Comparison of ENCODE assay signal across 11 cellular contexts in the genomic region with DNA sequence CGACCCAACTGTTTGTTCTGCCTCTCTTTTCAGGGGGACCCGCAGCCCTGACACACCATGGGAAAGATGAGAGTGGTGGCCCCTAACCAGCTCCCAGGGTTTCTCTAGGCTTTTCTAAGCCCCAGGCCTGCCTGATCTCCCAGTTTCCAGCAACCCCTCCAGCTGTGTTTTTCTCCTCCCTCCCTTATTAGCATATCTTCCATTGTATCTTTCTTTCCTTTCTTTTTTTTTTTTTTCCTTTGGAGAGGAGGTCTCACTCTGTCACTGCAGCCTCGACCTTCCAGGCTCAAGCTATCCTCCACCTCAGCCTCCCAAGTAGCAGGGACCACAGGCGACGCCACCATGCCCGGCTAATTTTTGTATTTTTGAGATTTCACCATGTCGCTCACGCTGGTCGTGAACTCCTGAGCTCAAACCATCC. TPM values are rescaled to one million over a fixed set of nuclear protein-coding genes. Genes with fewer than 3 reads are reported as not detected.
A peak's percentile ranks its signal among the peaks of the same experiment; 100 is the strongest.
DNase-seq lines count a peak whose midpoint lies in the region; ATAC-seq, FAIRE-seq and TF ChIP-seq lines count a peak whose summit lies in the region.
"Had no signal": no experiment of that assay in that cellular context is flagged by ENCODE, and none has a peak within 500 bp of the region (broad histone marks: within the 10 kb centered on the region; RNA-seq: fewer than 3 reads in every experiment).

No MANE protein-coding gene starts in this region.

- in situ Hi-C loops in GM23248 (cut with MboI) = no loop called here

- no peak for TF ChIP-seq CTCF in RWPE2 (IDR thresholded peaks at IDR 0.05; ENCODE audit: poor library complexity, severe bottlenecking)
- TF ChIP-seq CTCF in hepatocyte (IDR thresholded peaks at IDR 0.05; ENCODE audit: poor library complexity) = no peak

- H2AFZ ChIP-seq in GM23248 (0 out of 2 replicates have a peak overlapping the region, but pooled peaks have one; percentile 44), hepatocyte (no peak overlapping the region)

- H3K4me1 ChIP-seq in GM23248 (ENCODE audit: insufficient read depth) (peaks cover 51% of the 10 kb centered on the region), RWPE2 (ENCODE audit: insufficient read depth, poor library complexity, severe bottlenecking) (peaks cover 30% of the 10 kb centered on the region), hepatocyte (ENCODE audit: insufficient read depth) (peaks cover 58% of the 10 kb centered on the region), small intestine (ENCODE audit: control insufficient read depth in 2 of 2, insufficient read depth in 1 of 2, low read depth in 1 of 2, low read length in 1 of 2) (peaks cover 0 to 7% of the 10 kb centered on the region in 2 donors)
- H3K4me1 ChIP-seq in effector memory CD4-positive, alpha-beta T cell (ENCODE audit: control insufficient read depth, insufficient read depth, low read length, poor library complexity, severe bottlenecking) = peaks cover 44% of the 10 kb centered on the region

- H3K27ac ChIP-seq in GM23248 (no peak overlapping the region), RWPE2 (ENCODE audit: poor library complexity, severe bottlenecking) (peak overlapping the region; percentile 83), hepatocyte (peak overlapping the region; percentile 94), small intestine (ENCODE audit: low read depth in 1 of 2, low read length in 1 of 2) (peak overlapping the region; percentile 9 to 63)
- H3K27ac ChIP-seq in effector memory CD4-positive, alpha-beta T cell (ENCODE audit: insufficient read depth, low read length, poor library complexity, severe bottlenecking) = no peak overlapping the region

- FAIRE-seq in small intestine (lab: Jason Lieb, UNC) = no peak
- FAIRE-seq: G401.6 had no signal

- H3K9me3 ChIP-seq in GM23248 (ENCODE audit: low read depth) (no peaks in the 10 kb centered on the region), RWPE2 (ENCODE audit: severe bottlenecking) (no peaks in the 10 kb centered on the region), hepatocyte (ENCODE audit: low read depth) (no peaks in the 10 kb centered on the region), small intestine (ENCODE audit: control insufficient read depth, low read depth) (no peaks in the 10 kb centered on the region)
- H3K9me3 ChIP-seq in effector memory CD4-positive, alpha-beta T cell (ENCODE audit: control insufficient read depth, low read length) = no peaks in the 10 kb centered on the region

- 97 to 98% methylated on average over 9 of the region's 9 CpGs for WGBS in GM23248 (ENCODE audit: low coverage in 1 of 2, low lambda C conversion rate in 2 of 2, missing lambda C conversion rate in 2 of 2), 2 experiments
- WGBS in hepatocyte (ENCODE audit: low lambda C conversion rate, missing lambda C conversion rate) = 86% methylated on average over 9 of the region's 9 CpGs
- 85 to 91% (median 86%) methylated on average over 9 of the region's 9 CpGs for WGBS in small intestine, 3 donors

- no peaks in the 10 kb centered on the region for H3K27me3 ChIP-seq in GM23248 (replicated peaks; ENCODE audit: insufficient read depth)
- H3K27me3 ChIP-seq in RWPE2 (ENCODE audit: insufficient read depth, poor library complexity, severe bottlenecking) = no peaks in the 10 kb centered on the region
- no peaks in the 10 kb centered on the region for H3K27me3 ChIP-seq in hepatocyte
- no peaks in the 10 kb centered on the region for H3K27me3 ChIP-seq in small intestine (ENCODE audit: control insufficient read depth in 2 of 2, insufficient read depth in 2 of 2, low read length in 2 of 2)
- no peaks in the 10 kb centered on the region for H3K27me3 ChIP-seq in effector memory CD4-positive, alpha-beta T cell (replicated peaks; ENCODE audit: control insufficient read depth, insufficient read depth, low read length, poor library complexity, severe bottlenecking)

- H3K9me2 ChIP-seq in GM23248 (ENCODE audit: insufficient read depth) (no peaks in the 10 kb centered on the region), hepatocyte (replicated peaks; ENCODE audit: insufficient read depth) (no peaks in the 10 kb centered on the region)

- H4K20me1 ChIP-seq in GM23248 (ENCODE audit: insufficient read depth) = no peaks in the 10 kb centered on the region
- peaks cover 4% of the 10 kb centered on the region for H4K20me1 ChIP-seq in hepatocyte (ENCODE audit: insufficient read depth, poor library complexity, severe bottlenecking)

- peaks cover 23% of the 10 kb centered on the region for H3F3A ChIP-seq in GM23248 (ENCODE audit: insufficient read depth)

- H3K4me3 ChIP-seq in GM23248 (no peak overlapping the region), RWPE2 (ENCODE audit: severe bottlenecking) (no peak overlapping the region), hepatocyte (no peak overlapping the region), small intestine (ENCODE audit: low read depth in 1 of 2, low read length in 2 of 2) (no peak overlapping the region)
- no peak overlapping the region for H3K4me3 ChIP-seq in effector memory CD4-positive, alpha-beta T cell (ENCODE audit: insufficient read depth, low read depth, low read length, poor library complexity, severe bottlenecking)

- no peak for DNase-seq in GM23248
- DNase-seq in RWPE2 (ENCODE audit: low spot score) = no peak
- DNase-seq in hepatocyte (ENCODE audit: low spot score) = no peak
- no peak for DNase-seq in small intestine
- no peak for DNase-seq in H4 (ENCODE audit: low spot score)
- no peak for DNase-seq in effector memory CD4-positive, alpha-beta T cell
- DNase-seq in epidermal melanocyte (ENCODE audit: insufficient read length, low spot score) = no peak
- DNase-seq: central memory CD4-positive, alpha-beta T cell had no signal

- peaks cover 27% of the 10 kb centered on the region for H3K79me2 ChIP-seq in GM23248 (ENCODE audit: insufficient read depth)
- H3K79me2 ChIP-seq in hepatocyte = peaks cover 37% of the 10 kb centered on the region

- ATAC-seq in RWPE2 (ENCODE audit: low read depth) (no peak), HG03442 (IDR thresholded peaks at IDR 0.05; ENCODE audit: unreplicated experiment) (no peak)

- H3K36me3 ChIP-seq in GM23248 (ENCODE audit: low read depth) (no peaks in the 10 kb centered on the region), RWPE2 (ENCODE audit: low read depth) (peaks cover 9% of the 10 kb centered on the region; the same call in 1 of the 2 replicates), hepatocyte (replicated peaks; ENCODE audit: insufficient read depth, low read depth) (no peaks in the 10 kb centered on the region), small intestine (ENCODE audit: control insufficient read depth in 2 of 2, insufficient read depth in 2 of 2, low read length in 2 of 2) (no peaks in the 10 kb centered on the region)
- no peaks in the 10 kb centered on the region for H3K36me3 ChIP-seq in effector memory CD4-positive, alpha-beta T cell (ENCODE audit: control insufficient read depth, insufficient read depth, low read length)

- H3K9ac ChIP-seq in GM23248 = no peak overlapping the region

- no peak overlapping the region for H3K4me2 ChIP-seq in GM23248 (ENCODE audit: unreplicated experiment)
- H3K4me2 ChIP-seq in hepatocyte = peak overlapping the region; percentile 28

RNA-seq across cellular contexts. Expression of gene CERS2, which starts 1.8 kb away (rescaled TPM):
- total RNA-seq in GM23248 (2014; rRNA removed; shearing (Covaris generic)) = 124 and 148 TPM in 2 replicates
- polyA plus RNA-seq in GM23248 (2016; fragmentation: Nextera tagmentation; extraction: Ambion mirVana) (201 and 202 TPM in 2 replicates), hepatocyte (210 and 277 TPM in 2 replicates), small intestine (100 to 1,000 TPM; 111 to 202 (median 183) TPM)
- total RNA-seq in hepatocyte = 267 and 268 TPM in 2 replicates
- total RNA-seq in H4 (2014; rRNA removed; shearing (Covaris generic)) = 97.8 and 110 TPM in 2 replicates

RNA-seq across cellular contexts. Expression of gene ANXA9, which starts 5.7 kb away (rescaled TPM):
- not detected in 2 replicates for total RNA-seq in GM23248 (2014; rRNA removed; shearing (Covaris generic))
- 0.16 and 0.26 TPM in 2 replicates for polyA plus RNA-seq in GM23248 (2016; fragmentation: Nextera tagmentation; extraction: Ambion mirVana)
- total RNA-seq in hepatocyte = 7.5 and 7.9 TPM in 2 replicates
- 8.8 and 9.0 TPM in 2 replicates for polyA plus RNA-seq in hepatocyte
- under 1 TPM in 2 of 3 donors, not detected in 1; 0.43 to 0.89 TPM for polyA plus RNA-seq in small intestine
- total RNA-seq in H4 (2014; rRNA removed; shearing (Covaris generic)) = 0.04 and 0.23 TPM in 2 replicates
- total RNA-seq: pulmonary artery endothelial cell had no signal

RNA-seq across cellular contexts. Expression of gene MINDY1, which starts 30.3 kb away (rescaled TPM):
- 7.7 and 9.1 TPM in 2 replicates for total RNA-seq in GM23248 (2014; rRNA removed; shearing (Covaris generic))
- polyA plus RNA-seq in GM23248 (2016; fragmentation: Nextera tagmentation; extraction: Ambion mirVana) (4.6 and 6.1 TPM in 2 replicates), hepatocyte (5.8 and 7.6 TPM in 2 replicates), small intestine (10 to 100 TPM in 2 of 3 donors, 1 to 10 TPM in 1; 9.5 to 17.2 (median 16.3) TPM)
- total RNA-seq in hepatocyte = 15.9 and 18.5 TPM in 2 replicates
- total RNA-seq in H4 (2014; rRNA removed; shearing (Covaris generic)) = 9.3 and 12.2 TPM in 2 replicates

RNA-seq across cellular contexts. Expression of gene PRUNE1, which starts 31.8 kb away (rescaled TPM):
- 7.2 and 10.5 TPM in 2 replicates for total RNA-seq in GM23248 (2014; rRNA removed; shearing (Covaris generic))
- polyA plus RNA-seq in GM23248 (2016; fragmentation: Nextera tagmentation; extraction: Ambion mirVana) = 9.0 and 10.8 TPM in 2 replicates
- 20.3 and 26.5 TPM in 2 replicates for total RNA-seq in hepatocyte
- 15.1 and 21.6 TPM in 2 replicates for polyA plus RNA-seq in hepatocyte
- 10 to 100 TPM; 15.1 to 15.9 (median 15.4) TPM for polyA plus RNA-seq in small intestine
- 10.6 and 19.7 TPM in 2 replicates for total RNA-seq in H4 (2014; rRNA removed; shearing (Covaris generic))

RNA-seq across cellular contexts. Expression of gene SETDB1, which starts 50.2 kb away (rescaled TPM):
- 21.4 and 30.2 TPM in 2 replicates for total RNA-seq in GM23248 (2014; rRNA removed; shearing (Covaris generic))
- polyA plus RNA-seq in GM23248 (2016; fragmentation: Nextera tagmentation; extraction: Ambion mirVana) (9.7 and 10.2 TPM in 2 replicates), hepatocyte (10.7 and 12.9 TPM in 2 replicates), small intestine (10 to 100 TPM; 12.7 to 20.4 (median 18.4) TPM)
- total RNA-seq in hepatocyte = 33.7 and 41.4 TPM in 2 replicates
- total RNA-seq in H4 (2014; rRNA removed; shearing (Covaris generic)) = 15.9 and 26.2 TPM in 2 replicates

Comparison
In these comparisons a context has a peak if more than half of its experiments do, and no peak if none do; other contexts are left out.
1. H3K27ac ChIP-seq: peak in RWPE2 (single experiment), hepatocyte (single experiment) and small intestine (2 of 2); none in GM23248 (single experiment) and effector memory CD4-positive, alpha-beta T cell (single experiment).